8 cellular contexts compared by ENCODE assay signal in genomic region chr2:219219113-219219696, GRCh38. TPM values are rescaled to one million over a fixed set of nuclear protein-coding genes. Genes with fewer than 3 reads are reported as not detected.
DNase-seq lines count a peak whose midpoint lies in the region; ATAC-seq, FAIRE-seq and TF ChIP-seq lines count a peak whose summit lies in the region.

No MANE protein-coding gene starts in this region.

- H3K4me1 ChIP-seq in kidney (ENCODE audit: control insufficient read depth in 1 of 2, insufficient read depth in 1 of 2, low read depth in 1 of 2, low read length in 2 of 2), result peaks cover 6 to 16% of the 10 kb centered on the region in 2 donors
- peaks cover 35% of the 10 kb centered on the region for H3K4me1 ChIP-seq in suprapubic skin

- no peak for FAIRE-seq in kidney (lab: Jason Lieb, UNC)

- H3K4me3 Mint-ChIP-seq in T-helper 2 cell treated with Interferon-gamma antibody and Interleukin-4, amounts not matched to agents 5 μg/mL and 100 μg/mL, for 36 hours, result peak overlapping the region; percentile 65

- H3K36me3 ChIP-seq in kidney (ENCODE audit: control insufficient read depth in 1 of 2, insufficient read depth in 2 of 2, low read length in 2 of 2), result peaks cover 28 to 52% of the 10 kb centered on the region in 2 donors
- H3K36me3 ChIP-seq in suprapubic skin, result peaks cover 65% of the 10 kb centered on the region

- 14 to 18% (median 16%) methylated on average over 33 of the region's 33 CpGs for WGBS in adipose tissue, 3 donors
- 22% methylated on average over 14 of the region's 33 CpGs for WGBS in suprapubic skin

- intact Hi-C loops in kidney (cut with DNase I), result no loop called here

- no peak for TF ChIP-seq EP300 in suprapubic skin (IDR thresholded peaks at IDR 0.05)

- no peaks in the 10 kb centered on the region for H3K9me3 Mint-ChIP-seq in T-helper 2 cell treated with Interferon-gamma antibody and Interleukin-4, amounts not matched to agents 5 μg/mL and 100 μg/mL, for 36 hours

- peak overlapping the region; percentile 11 to 71 for H3K9ac ChIP-seq in kidney (ENCODE audit: low read length in 2 of 2)

- DNase-seq in T-helper 2 cell treated with Interferon-gamma antibody and Interleukin-4, amounts not matched to agents 5 μg/mL and 100 μg/mL, for 36 hours (ENCODE audit: low spot score), result no peak
- DNase-seq in T-helper 2 cell (no peak), kidney (peak; percentile 80), suprapubic skin (ENCODE audit: low spot score in 2 of 2) (peak in 1 of 2 donors; percentile 68), OCI-M1 (lab: John Stamatoyannopoulos, UW) (no peak), islet precursor cell (no peak)

- peaks cover 41% of the 10 kb centered on the region for H3K36me3 Mint-ChIP-seq in T-helper 2 cell treated with Interferon-gamma antibody and Interleukin-4, amounts not matched to agents 5 μg/mL and 100 μg/mL, for 36 hours (ENCODE audit: low read depth)

- H3K4me1 Mint-ChIP-seq in T-helper 2 cell treated with Interferon-gamma antibody and Interleukin-4, amounts not matched to agents 5 μg/mL and 100 μg/mL, for 36 hours (ENCODE audit: low read depth), result peaks cover 23% of the 10 kb centered on the region

- peak overlapping the region; percentile 11 for H3K27ac ChIP-seq in adipose tissue (ENCODE audit: low read depth, low read length)
- peak overlapping the region; percentile 85 to 88 for H3K27ac ChIP-seq in kidney (ENCODE audit: low read depth in 2 of 2, low read length in 2 of 2)
- peak overlapping the region; percentile 88 for H3K27ac ChIP-seq in suprapubic skin

- TF ChIP-seq CTCF in kidney (IDR thresholded peaks at IDR 0.05; ENCODE audit: borderline replicate concordance, extremely low read depth, insufficient read depth), result no peak
- no peak for TF ChIP-seq CTCF in suprapubic skin (IDR thresholded peaks at IDR 0.05)

- ATAC-seq in HG02870 (IDR thresholded peaks at IDR 0.05; ENCODE audit: unreplicated experiment), result no peak

- H3K27ac Mint-ChIP-seq in T-helper 2 cell treated with Interferon-gamma antibody and Interleukin-4, amounts not matched to agents 5 μg/mL and 100 μg/mL, for 36 hours, result peak overlapping the region; percentile 41

- peak overlapping the region; percentile 47 to 64 for H3K4me3 ChIP-seq in kidney (ENCODE audit: low read length in 2 of 2)
- peak overlapping the region; percentile 68 for H3K4me3 ChIP-seq in suprapubic skin

- H3K27me3 Mint-ChIP-seq in T-helper 2 cell treated with Interferon-gamma antibody and Interleukin-4, amounts not matched to agents 5 μg/mL and 100 μg/mL, for 36 hours (ENCODE audit: low read depth), result no peaks in the 10 kb centered on the region

- H3K27me3 ChIP-seq in suprapubic skin, result no peaks in the 10 kb centered on the region

- no peak for TF ChIP-seq POLR2A in suprapubic skin (IDR thresholded peaks at IDR 0.05)

- no peaks in the 10 kb centered on the region for H3K9me3 ChIP-seq in kidney (ENCODE audit: control insufficient read depth in 1 of 2, low read length in 2 of 2)
- no peaks in the 10 kb centered on the region for H3K9me3 ChIP-seq in suprapubic skin

RNA-seq across cellular contexts. Expression of gene ABCB6, which starts 0.4 kb away (rescaled TPM):
- polyA plus RNA-seq in adipose tissue, result 10 to 100 TPM; 15.3 to 43.3 (median 28.1) TPM
- total RNA-seq in kidney, result 17.8 TPM
- polyA plus RNA-seq in kidney (ENCODE audit: insufficient read depth, low read depth, low replicate concordance), result 53.6 TPM
- 10 to 100 TPM; 16.3 to 24.0 (median 20.7) TPM for total RNA-seq in suprapubic skin

RNA-seq across cellular contexts. Expression of gene ATG9A, which starts 10.2 kb away (rescaled TPM):
- polyA plus RNA-seq in adipose tissue, result 10 to 100 TPM; 11.4 to 32.1 (median 21.2) TPM
- 41.5 TPM for total RNA-seq in kidney
- 24.0 TPM for polyA plus RNA-seq in kidney (ENCODE audit: insufficient read depth, low read depth, low replicate concordance)
- total RNA-seq in suprapubic skin, result 10 to 100 TPM; 60.3 to 83.9 (median 64.6) TPM

RNA-seq across cellular contexts. Expression of gene ANKZF1, which starts 10.4 kb away (rescaled TPM):
- polyA plus RNA-seq in adipose tissue (10 to 100 TPM; 15.7 to 23.0 (median 20.7) TPM), kidney (ENCODE audit: insufficient read depth, low read depth, low replicate concordance) (26.6 TPM)
- total RNA-seq in kidney (48.9 TPM), suprapubic skin (100 to 1,000 TPM in 1 of 4 donors, 10 to 100 TPM in 3; 38.6 to 252 (median 61.7) TPM)

RNA-seq across cellular contexts. Expression of gene ZFAND2B, which starts 12.6 kb away (rescaled TPM):
- polyA plus RNA-seq in adipose tissue (10 to 100 TPM; 26.0 to 38.9 (median 27.3) TPM), kidney (ENCODE audit: insufficient read depth, low read depth, low replicate concordance) (72.6 TPM)
- total RNA-seq in kidney (44.8 TPM), suprapubic skin (10 to 100 TPM; 48.1 to 84.7 (median 64.4) TPM)

RNA-seq across cellular contexts. Expression of gene GLB1L, which starts 26.0 kb away (rescaled TPM):
- polyA plus RNA-seq in adipose tissue (10 to 100 TPM in 2 of 3 donors, 1 to 10 TPM in 1; 2.1 to 12.9 (median 11.8) TPM), kidney (ENCODE audit: insufficient read depth, low read depth, low replicate concordance) (19.7 TPM)
- total RNA-seq in kidney (20.6 TPM), suprapubic skin (1 to 10 TPM; 2.5 to 9.8 (median 5.4) TPM)

Comparison
In these comparisons a context has a peak if more than half of its experiments do, and no peak if none do; other contexts are left out.
1. H3K27ac ChIP-seq: peak in every context shown above with its lines; median percentile 88 in suprapubic skin; 86 in kidney; 11 in adipose tissue.